ENCODE assay signal across 1 cellular context in the genomic region with DNA sequence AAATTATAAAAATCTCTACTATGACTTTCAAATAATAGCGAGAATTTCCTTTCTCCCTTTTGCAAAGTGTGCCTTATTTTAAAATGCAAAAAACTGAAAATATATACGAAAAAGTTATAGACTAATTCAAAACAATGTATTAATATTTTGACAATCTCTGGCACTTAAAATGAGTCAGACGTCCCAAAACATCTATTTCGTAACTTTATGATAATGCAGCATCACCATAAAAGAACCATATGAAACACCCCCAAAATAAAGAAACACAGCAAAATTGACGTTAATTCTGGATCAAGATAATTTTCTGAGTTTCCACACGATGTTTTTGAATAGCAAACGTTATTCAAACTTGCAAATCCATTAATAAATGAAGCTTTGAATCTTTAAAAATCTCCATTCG.
TF ChIP-seq lines count a peak whose summit lies in the region.

No MANE protein-coding gene starts in this region.

TF ChIP-seq in endothelial cell of umbilical vein, 7 proteins besides CTCF, POLR2A, EP300 and RAD21:
- TF ChIP-seq FOS (IDR thresholded peaks at IDR 0.05; ENCODE audit: borderline replicate concordance, insufficient read depth, low read length): no peak
